ENCODE assay signal across 1 cellular context in the genomic region with DNA sequence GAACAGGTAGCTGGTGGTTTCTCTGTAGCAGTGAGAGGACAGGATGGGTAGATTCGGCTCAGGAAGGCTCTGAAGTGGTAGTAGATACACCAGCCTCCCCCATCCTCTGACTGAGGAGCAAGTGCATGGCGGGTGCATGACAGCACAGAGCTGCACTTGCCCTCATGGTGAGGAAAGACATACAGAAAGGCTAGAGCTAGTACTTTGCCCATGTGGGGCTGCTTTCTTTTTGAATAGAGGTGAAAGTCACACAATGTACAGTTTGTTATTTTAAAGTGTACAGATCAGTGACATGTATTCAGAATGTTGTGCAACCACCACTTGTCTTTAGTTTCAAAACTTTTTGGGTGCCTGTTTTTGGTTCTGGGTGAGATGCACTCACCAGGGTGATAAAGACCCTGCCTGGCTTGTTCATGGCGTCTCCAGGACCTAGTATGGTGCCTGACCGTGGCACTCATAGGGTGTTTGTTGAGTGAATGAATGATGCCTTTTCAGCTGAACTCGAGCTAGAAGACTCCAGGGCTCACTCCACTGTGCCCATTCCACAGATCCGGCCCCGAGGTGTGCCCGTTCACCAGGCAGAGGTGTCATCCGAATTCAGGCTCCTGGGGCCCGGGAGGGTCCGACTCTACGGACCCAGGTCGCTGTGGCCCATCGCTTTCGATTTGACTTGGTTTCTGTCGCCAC.
TF ChIP-seq lines count a peak whose summit lies in the region.

No MANE protein-coding gene starts in this region.

TF ChIP-seq in endothelial cell of umbilical vein, 7 proteins besides CTCF, POLR2A, EP300 and RAD21:
- TF ChIP-seq, protein P1, sequence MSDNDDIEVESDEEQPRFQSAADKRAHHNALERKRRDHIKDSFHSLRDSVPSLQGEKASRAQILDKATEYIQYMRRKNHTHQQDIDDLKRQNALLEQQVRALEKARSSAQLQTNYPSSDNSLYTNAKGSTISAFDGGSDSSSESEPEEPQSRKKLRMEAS (IDR thresholded peaks at IDR 0.05; ENCODE audit: insufficient read depth, insufficient read length), result no peak
- no peak for TF ChIP-seq POLR2AphosphoS5 (IDR thresholded peaks at IDR 0.05; ENCODE audit: insufficient read depth, low read depth, low read length)
- TF ChIP-seq MYC (IDR thresholded peaks at IDR 0.05; ENCODE audit: low read depth, low read length), result no peak
- no peak for TF ChIP-seq GATA2 (IDR thresholded peaks at IDR 0.05; ENCODE audit: insufficient read depth, insufficient read length, low read depth, low read length)
- TF ChIP-seq FOS (IDR thresholded peaks at IDR 0.05; ENCODE audit: borderline replicate concordance, insufficient read depth, low read length), result no peak
- TF ChIP-seq JUN (IDR thresholded peaks at IDR 0.05; ENCODE audit: borderline replicate concordance, insufficient read depth, insufficient read length, low read depth), result no peak
- no peak for TF ChIP-seq EZH2 (IDR thresholded peaks at IDR 0.05; ENCODE audit: borderline replicate concordance, low read depth, low read length, severe bottlenecking)
